ENCODE assay signal across 23 cellular contexts in genomic region chr4:71283642-71284257, GRCh38.
"Had no signal": no experiment of that assay in that cellular context is flagged by ENCODE, and none has a peak within 500 bp of the region (broad histone marks: within the 10 kb centered on the region; RNA-seq: fewer than 3 reads in every experiment).

No MANE protein-coding gene starts in this region.

- H3K36me3 ChIP-seq: cardiac muscle cell, heart right ventricle, lower lobe of right lung, sigmoid colon, tibial artery had no signal

- H3K9me3 ChIP-seq: heart right ventricle, lower lobe of right lung, sigmoid colon, tibial artery had no signal

- H3K27me3 ChIP-seq: cardiac muscle cell, heart right ventricle, sigmoid colon, tibial artery had no signal

- H3K9me3 Mint-ChIP-seq: activated naive CD8-positive, alpha-beta T cell treated with anti-CD3 and anti-CD28 coated beads, Interleukin-2, amount 50 U/mL, for 24 hours; activated T-helper 1 cell treated with anti-CD3 and anti-CD28 coated beads, Interleukin-12 subunit alpha, Interleukin-12 subunit beta, Interleukin-2, Interleukin-4 antibody, amounts not matched to agents 30 ng/mL and 10 ng/mL and 1 ng/mL, durations not matched to agents 14 hours and 24 hours and 36 hours; nephron; stimulated activated naive CD8-positive, alpha-beta T cell treated with anti-CD3 and anti-CD28 coated beads, Interleukin-15, Interleukin-2, amounts not matched to agents 100 ng/mL and 50 ng/mL, for 24 hours had no signal

- H3K4me1 Mint-ChIP-seq: activated naive CD8-positive, alpha-beta T cell treated with anti-CD3 and anti-CD28 coated beads, Interleukin-2, amount 50 U/mL, for 24 hours had no signal

- H3K27me3 Mint-ChIP-seq: activated naive CD8-positive, alpha-beta T cell treated with anti-CD3 and anti-CD28 coated beads, Interleukin-2, amount 50 U/mL, for 24 hours had no signal

- H3K4me1 ChIP-seq: lower lobe of right lung had no signal

- DNase-seq: activated CD4-positive, alpha-beta T cell treated with anti-CD3 and anti-CD28 coated beads for 1 hour; activated CD4-positive, alpha-beta T cell treated with anti-CD3 and anti-CD28 coated beads, Interleukin-2, amount 50 U/mL, for 1 hour; activated CD8-positive, alpha-beta T cell treated with anti-CD3 and anti-CD28 coated beads, Interleukin-2, amount 10 ng/mL, durations not matched to agents 7 days and 5 days; activated gamma-delta T cell; activated naive CD4-positive, alpha-beta T cell treated with anti-CD3 and anti-CD28 coated beads, Interleukin-2, amount 50 U/mL, for 16 hours; activated naive CD8-positive, alpha-beta T cell treated with anti-CD3 and anti-CD28 coated beads, Interleukin-2, amount 50 U/mL, for 24 hours; cortex of kidney; heart right ventricle; islet precursor cell; left cardiac atrium; lower lobe of right lung; nucleus accumbens; sigmoid colon; stimulated activated CD4-positive, alpha-beta T cell treated with anti-CD3 and anti-CD28 coated beads, Interleukin-4, amount 100 ng/mL, for 4 hours; substantia nigra; T-helper 1 cell; T-helper 9 cell; tibial artery had no signal

- H3K4me3 Mint-ChIP-seq: activated CD8-positive, alpha-beta T cell treated with anti-CD3 and anti-CD28 coated beads, Interleukin-2, amount 10 ng/mL, durations not matched to agents 7 days and 5 days; activated naive CD8-positive, alpha-beta T cell treated with anti-CD3 and anti-CD28 coated beads, Interleukin-2, amount 50 U/mL, for 24 hours; activated T-helper 1 cell treated with anti-CD3 and anti-CD28 coated beads, Interleukin-12 subunit alpha, Interleukin-12 subunit beta, Interleukin-2, Interleukin-4 antibody, amounts not matched to agents 30 ng/mL and 10 ng/mL and 1 ng/mL, durations not matched to agents 14 hours and 24 hours and 36 hours; nephron; stimulated activated naive CD8-positive, alpha-beta T cell treated with anti-CD3 and anti-CD28 coated beads, Interleukin-15, Interleukin-2, amounts not matched to agents 100 ng/mL and 50 ng/mL, for 24 hours had no signal

- H3K4me3 ChIP-seq: cardiac muscle cell, heart right ventricle, lower lobe of right lung, sigmoid colon, tibial artery had no signal

- H3K27ac Mint-ChIP-seq: activated CD8-positive, alpha-beta T cell treated with anti-CD3 and anti-CD28 coated beads, Interleukin-2, amount 10 ng/mL, durations not matched to agents 7 days and 5 days; activated naive CD8-positive, alpha-beta T cell treated with anti-CD3 and anti-CD28 coated beads, Interleukin-2, amount 50 U/mL, for 24 hours; activated T-helper 1 cell treated with anti-CD3 and anti-CD28 coated beads, Interleukin-12 subunit alpha, Interleukin-12 subunit beta, Interleukin-2, Interleukin-4 antibody, amounts not matched to agents 30 ng/mL and 10 ng/mL and 1 ng/mL, durations not matched to agents 14 hours and 24 hours and 36 hours; nephron; stimulated activated naive CD8-positive, alpha-beta T cell treated with anti-CD3 and anti-CD28 coated beads, Interleukin-15, Interleukin-2, amounts not matched to agents 100 ng/mL and 50 ng/mL, for 24 hours had no signal

- ATAC-seq: activated CD8-positive, alpha-beta T cell treated with anti-CD3 and anti-CD28 coated beads, Interleukin-2, amount 10 ng/mL, durations not matched to agents 7 days and 5 days; activated naive CD8-positive, alpha-beta T cell treated with anti-CD3 and anti-CD28 coated beads, Interleukin-2, amount 50 U/mL, for 24 hours; lower lobe of right lung had no signal

- H3K27ac ChIP-seq: cardiac muscle cell, epithelial cell of prostate, heart right ventricle, lower lobe of right lung, sigmoid colon, tibial artery had no signal
